In genomic region chr11:65304613-65305012, GRCh38 we compare ENCODE assay signal across 1 cellular context.
TF ChIP-seq lines count a peak whose summit lies in the region.

No MANE protein-coding gene starts in this region.

TF ChIP-seq in IMR-90, 13 proteins besides CTCF, POLR2A, EP300 and RAD21:
- no peak for TF ChIP-seq FOS (IDR thresholded peaks at IDR 0.05; ENCODE audit: low read depth, low read length)
- no peak for TF ChIP-seq USF2 (IDR thresholded peaks at IDR 0.05; ENCODE audit: low read depth, low read length)
- no peak for TF ChIP-seq CHD1 (IDR thresholded peaks at IDR 0.05; ENCODE audit: low read depth, low read length)
- TF ChIP-seq MAZ (IDR thresholded peaks at IDR 0.05; ENCODE audit: borderline replicate concordance, low read depth, low read length) = no peak
- no peak for TF ChIP-seq RFX5 (IDR thresholded peaks at IDR 0.05; ENCODE audit: low read depth, low read length)
- TF ChIP-seq RCOR1 (IDR thresholded peaks at IDR 0.05; ENCODE audit: insufficient replicate concordance, low read length) = no peak
- TF ChIP-seq MAFK (IDR thresholded peaks at IDR 0.05; ENCODE audit: low read depth, low read length) = no peak
- TF ChIP-seq BHLHE40 (IDR thresholded peaks at IDR 0.05; ENCODE audit: low read depth, low read length) = no peak
- no peak for TF ChIP-seq MXI1 (IDR thresholded peaks at IDR 0.05; ENCODE audit: borderline replicate concordance, low read depth, low read length)
- no peak for TF ChIP-seq NFE2L2 (IDR thresholded peaks at IDR 0.05; ENCODE audit: low read depth, low read length)
- no peak for TF ChIP-seq ELK1 (IDR thresholded peaks at IDR 0.05; ENCODE audit: borderline replicate concordance, low read depth, low read length)
- TF ChIP-seq SMC3 (IDR thresholded peaks at IDR 0.05; ENCODE audit: low read depth, low read length) = no peak
